1 cellular context compared by ENCODE assay signal in the genomic region with DNA sequence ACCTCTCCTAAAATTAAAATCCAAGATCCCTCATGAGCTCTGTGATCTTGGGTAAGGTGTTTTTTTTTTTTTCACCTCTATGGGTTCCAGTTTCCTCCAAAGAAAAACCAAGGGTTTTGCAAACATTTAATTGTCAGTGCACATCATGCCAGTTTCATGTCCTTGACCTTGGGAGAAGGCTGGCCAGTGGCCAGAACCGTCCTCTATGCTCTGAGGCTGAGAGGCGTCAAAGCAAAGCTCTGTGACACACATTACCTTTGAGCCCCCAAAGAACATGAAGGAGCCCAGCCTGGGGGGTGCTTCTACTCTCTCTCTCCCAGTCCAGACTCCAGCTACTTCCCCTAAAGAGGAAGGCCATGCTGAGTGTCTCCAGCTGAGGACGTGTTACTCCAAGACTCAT.
TF ChIP-seq lines count a peak whose summit lies in the region.

No MANE protein-coding gene starts in this region.

TF ChIP-seq in HepG2, 621 proteins besides CTCF, POLR2A, EP300 and RAD21 (continued from another document):
- TF ChIP-seq, protein P1, sequence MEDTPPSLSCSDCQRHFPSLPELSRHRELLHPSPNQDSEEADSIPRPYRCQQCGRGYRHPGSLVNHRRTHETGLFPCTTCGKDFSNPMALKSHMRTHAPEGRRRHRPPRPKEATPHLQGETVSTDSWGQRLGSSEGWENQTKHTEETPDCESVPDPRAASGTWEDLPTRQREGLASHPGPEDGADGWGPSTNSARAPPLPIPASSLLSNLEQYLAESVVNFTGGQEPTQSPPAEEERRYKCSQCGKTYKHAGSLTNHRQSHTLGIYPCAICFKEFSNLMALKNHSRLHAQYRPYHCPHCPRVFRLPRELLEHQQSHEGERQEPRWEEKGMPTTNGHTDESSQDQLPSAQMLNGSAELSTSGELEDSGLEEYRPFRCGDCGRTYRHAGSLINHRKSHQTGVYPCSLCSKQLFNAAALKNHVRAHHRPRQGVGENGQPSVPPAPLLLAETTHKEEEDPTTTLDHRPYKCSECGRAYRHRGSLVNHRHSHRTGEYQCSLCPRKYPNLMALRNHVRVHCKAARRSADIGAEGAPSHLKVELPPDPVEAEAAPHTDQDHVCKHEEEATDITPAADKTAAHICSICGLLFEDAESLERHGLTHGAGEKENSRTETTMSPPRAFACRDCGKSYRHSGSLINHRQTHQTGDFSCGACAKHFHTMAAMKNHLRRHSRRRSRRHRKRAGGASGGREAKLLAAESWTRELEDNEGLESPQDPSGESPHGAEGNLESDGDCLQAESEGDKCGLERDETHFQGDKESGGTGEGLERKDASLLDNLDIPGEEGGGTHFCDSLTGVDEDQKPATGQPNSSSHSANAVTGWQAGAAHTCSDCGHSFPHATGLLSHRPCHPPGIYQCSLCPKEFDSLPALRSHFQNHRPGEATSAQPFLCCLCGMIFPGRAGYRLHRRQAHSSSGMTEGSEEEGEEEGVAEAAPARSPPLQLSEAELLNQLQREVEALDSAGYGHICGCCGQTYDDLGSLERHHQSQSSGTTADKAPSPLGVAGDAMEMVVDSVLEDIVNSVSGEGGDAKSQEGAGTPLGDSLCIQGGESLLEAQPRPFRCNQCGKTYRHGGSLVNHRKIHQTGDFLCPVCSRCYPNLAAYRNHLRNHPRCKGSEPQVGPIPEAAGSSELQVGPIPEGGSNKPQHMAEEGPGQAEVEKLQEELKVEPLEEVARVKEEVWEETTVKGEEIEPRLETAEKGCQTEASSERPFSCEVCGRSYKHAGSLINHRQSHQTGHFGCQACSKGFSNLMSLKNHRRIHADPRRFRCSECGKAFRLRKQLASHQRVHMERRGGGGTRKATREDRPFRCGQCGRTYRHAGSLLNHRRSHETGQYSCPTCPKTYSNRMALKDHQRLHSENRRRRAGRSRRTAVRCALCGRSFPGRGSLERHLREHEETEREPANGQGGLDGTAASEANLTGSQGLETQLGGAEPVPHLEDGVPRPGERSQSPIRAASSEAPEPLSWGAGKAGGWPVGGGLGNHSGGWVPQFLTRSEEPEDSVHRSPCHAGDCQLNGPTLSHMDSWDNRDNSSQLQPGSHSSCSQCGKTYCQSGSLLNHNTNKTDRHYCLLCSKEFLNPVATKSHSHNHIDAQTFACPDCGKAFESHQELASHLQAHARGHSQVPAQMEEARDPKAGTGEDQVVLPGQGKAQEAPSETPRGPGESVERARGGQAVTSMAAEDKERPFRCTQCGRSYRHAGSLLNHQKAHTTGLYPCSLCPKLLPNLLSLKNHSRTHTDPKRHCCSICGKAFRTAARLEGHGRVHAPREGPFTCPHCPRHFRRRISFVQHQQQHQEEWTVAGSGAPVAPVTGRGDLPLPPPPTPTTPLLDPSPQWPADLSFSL (CRISPR knock-in tag; IDR thresholded peaks at IDR 0.05), result no peak
- TF ChIP-seq SRSF9 (IDR thresholded peaks at IDR 0.05; ENCODE audit: borderline replicate concordance, insufficient read depth, low read depth, low read length, poor library complexity, severe bottlenecking) (no peak), CC2D1A (CRISPR knock-in tag; IDR thresholded peaks at IDR 0.05) (no peak), CAMTA2 (CRISPR knock-in tag; IDR thresholded peaks at IDR 0.05; ENCODE audit: borderline replicate concordance) (no peak), ZNF337 (CRISPR knock-in tag; IDR thresholded peaks at IDR 0.05; ENCODE audit: borderline replicate concordance, low read depth) (no peak), ZNF816 (CRISPR knock-in tag; IDR thresholded peaks at IDR 0.05; ENCODE audit: borderline replicate concordance) (no peak), ZNF879 (CRISPR knock-in tag; IDR thresholded peaks at IDR 0.05) (no peak), JUND (CRISPR knock-in tag; IDR thresholded peaks at IDR 0.05) (no peak)
- TF ChIP-seq, protein P2, sequence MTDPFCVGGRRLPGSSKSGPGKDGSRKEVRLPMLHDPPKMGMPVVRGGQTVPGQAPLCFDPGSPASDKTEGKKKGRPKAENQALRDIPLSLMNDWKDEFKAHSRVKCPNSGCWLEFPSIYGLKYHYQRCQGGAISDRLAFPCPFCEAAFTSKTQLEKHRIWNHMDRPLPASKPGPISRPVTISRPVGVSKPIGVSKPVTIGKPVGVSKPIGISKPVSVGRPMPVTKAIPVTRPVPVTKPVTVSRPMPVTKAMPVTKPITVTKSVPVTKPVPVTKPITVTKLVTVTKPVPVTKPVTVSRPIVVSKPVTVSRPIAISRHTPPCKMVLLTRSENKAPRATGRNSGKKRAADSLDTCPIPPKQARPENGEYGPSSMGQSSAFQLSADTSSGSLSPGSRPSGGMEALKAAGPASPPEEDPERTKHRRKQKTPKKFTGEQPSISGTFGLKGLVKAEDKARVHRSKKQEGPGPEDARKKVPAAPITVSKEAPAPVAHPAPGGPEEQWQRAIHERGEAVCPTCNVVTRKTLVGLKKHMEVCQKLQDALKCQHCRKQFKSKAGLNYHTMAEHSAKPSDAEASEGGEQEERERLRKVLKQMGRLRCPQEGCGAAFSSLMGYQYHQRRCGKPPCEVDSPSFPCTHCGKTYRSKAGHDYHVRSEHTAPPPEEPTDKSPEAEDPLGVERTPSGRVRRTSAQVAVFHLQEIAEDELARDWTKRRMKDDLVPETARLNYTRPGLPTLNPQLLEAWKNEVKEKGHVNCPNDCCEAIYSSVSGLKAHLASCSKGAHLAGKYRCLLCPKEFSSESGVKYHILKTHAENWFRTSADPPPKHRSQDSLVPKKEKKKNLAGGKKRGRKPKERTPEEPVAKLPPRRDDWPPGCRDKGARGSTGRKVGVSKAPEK (CRISPR knock-in tag; IDR thresholded peaks at IDR 0.05; ENCODE audit: borderline replicate concordance), result no peak
